In the genomic region with DNA sequence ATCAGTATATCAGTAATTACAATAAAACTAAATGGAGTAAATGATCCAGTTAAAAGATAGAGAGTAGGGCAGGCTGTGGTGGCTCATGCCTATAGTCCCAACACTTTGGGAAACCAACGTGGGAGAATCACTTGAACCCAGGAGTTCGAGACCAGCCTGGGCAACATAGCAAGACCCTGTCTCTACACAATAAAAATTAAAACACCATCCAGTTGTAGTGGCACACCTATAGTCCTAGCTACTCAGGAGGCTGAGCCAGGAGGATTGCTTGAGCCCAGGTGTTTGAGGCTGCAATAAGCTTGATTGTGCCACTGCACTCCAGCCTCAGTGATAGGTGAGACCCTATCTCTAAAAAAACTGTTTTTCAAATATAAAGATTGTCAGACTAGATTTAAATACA, we compare ENCODE assay signal across 1 cellular context.
TF ChIP-seq lines count a peak whose summit lies in the region.

No MANE protein-coding gene starts in this region.

TF ChIP-seq in K562, 482 proteins besides CTCF, POLR2A, EP300 and RAD21:
- TF ChIP-seq E2F4 (CRISPR knock-in tag; IDR thresholded peaks at IDR 0.05; ENCODE audit: low read depth) = no peak
- no peak for TF ChIP-seq SMAD3 (CRISPR knock-in tag; conservative IDR thresholded peaks at IDR 0.05)
- TF ChIP-seq ZNF121 (CRISPR knock-in tag; conservative IDR thresholded peaks at IDR 0.05) = peak; percentile 95
- no peak for TF ChIP-seq ILK (tag; IDR thresholded peaks at IDR 0.05; ENCODE audit: borderline replicate concordance, low read depth)
- TF ChIP-seq RBM25 (IDR thresholded peaks at IDR 0.05; ENCODE audit: low read depth, low read length, severe bottlenecking) = peak; percentile 49
- TF ChIP-seq RBFOX2 (IDR thresholded peaks at IDR 0.05; ENCODE audit: low read depth, low read length) = no peak
- no peak for TF ChIP-seq ZBTB1 (CRISPR knock-in tag; IDR thresholded peaks at IDR 0.05; ENCODE audit: borderline replicate concordance, low read depth)
- TF ChIP-seq BCOR (IDR thresholded peaks at IDR 0.05) = peak; percentile 67
- TF ChIP-seq ZFPM2 (CRISPR knock-in tag; IDR thresholded peaks at IDR 0.05) = no peak
- no peak for TF ChIP-seq DACH1 (IDR thresholded peaks at IDR 0.05; ENCODE audit: partially characterized antibody)
- peak; percentile 62 for TF ChIP-seq ZNF507 (tag; conservative IDR thresholded peaks at IDR 0.05)
- TF ChIP-seq MGA (IDR thresholded peaks at IDR 0.05) = no peak
- TF ChIP-seq ZNF274 (IDR thresholded peaks at IDR 0.05; ENCODE audit: borderline replicate concordance, low read depth, low read length) = no peak
- peak in 1 of 2 experiments; percentile 48; a peak in 1 of 4 replicates for TF ChIP-seq KDM1A (IDR thresholded peaks at IDR 0.05)
- TF ChIP-seq CCNT2 (IDR thresholded peaks at IDR 0.05; ENCODE audit: borderline replicate concordance, extremely low read depth, insufficient read length, low read depth, low read length) = no peak
- no peak for TF ChIP-seq KLF16 (IDR thresholded peaks at IDR 0.05)
- TF ChIP-seq TFE3 (CRISPR knock-in tag; IDR thresholded peaks at IDR 0.05) = no peak
- TF ChIP-seq NR2F6 (CRISPR knock-in tag; IDR thresholded peaks at IDR 0.05) = no peak
- TF ChIP-seq MYBL2 (IDR thresholded peaks at IDR 0.05; ENCODE audit: low read depth) = no peak
- TF ChIP-seq MYBL2 (CRISPR knock-in tag; IDR thresholded peaks at IDR 0.05; ENCODE audit: borderline replicate concordance) = no peak
- no peak for TF ChIP-seq CUX1 (CRISPR knock-in tag; IDR thresholded peaks at IDR 0.05)
- no peak for TF ChIP-seq ZNF282 (CRISPR knock-in tag; IDR thresholded peaks at IDR 0.05)
